17 cellular contexts compared by ENCODE assay signal in genomic region chr14:38042356-38042755, GRCh38.
DNase-seq lines count a peak whose midpoint lies in the region; ATAC-seq, FAIRE-seq and TF ChIP-seq lines count a peak whose summit lies in the region.
"Had no signal": no experiment of that assay in that cellular context is flagged by ENCODE, and none has a peak within 500 bp of the region (broad histone marks: within the 10 kb centered on the region; RNA-seq: fewer than 3 reads in every experiment).

No MANE protein-coding gene starts in this region.

- POLR2A ChIA-PET in MCF 10A (lab: Yijun Ruan, JAX) = interaction anchor here (0.7 to 0.8 kb wide), 2 partner anchors 71 to 74 kb away, joined by 3 to 8 read pairs; no protein-coding TSS in a partner anchor

- TF ChIP-seq POLR2A in breast epithelium (IDR thresholded peaks at IDR 0.05) = no peak

- H3K4me3 ChIP-seq in breast epithelium = no peak overlapping the region
- no peak overlapping the region for H3K4me3 ChIP-seq in astrocyte (ENCODE audit: insufficient read depth, low read depth, low read length)
- H3K4me3 ChIP-seq: dorsolateral prefrontal cortex, tibial artery had no signal

- no peak overlapping the region for H2AFZ ChIP-seq in astrocyte (ENCODE audit: low read depth, low read length)

- no peak overlapping the region for H3K27ac Mint-ChIP-seq in MCF 10A (ENCODE audit: low read depth, unreplicated experiment)
- H3K27ac Mint-ChIP-seq in astrocyte (ENCODE audit: unreplicated experiment) = peak overlapping the region; percentile 8
- H3K27ac Mint-ChIP-seq: activated naive CD4-positive, alpha-beta T cell treated with anti-CD3 and anti-CD28 coated beads for 36 hours had no signal

- no peak for TF ChIP-seq CTCF in MCF 10A (IDR thresholded peaks at IDR 0.05; ENCODE audit: unreplicated experiment)
- no peak for TF ChIP-seq CTCF in breast epithelium (IDR thresholded peaks at IDR 0.05)
- no peak for TF ChIP-seq CTCF in astrocyte (IDR thresholded peaks at IDR 0.05; ENCODE audit: insufficient read depth, low read depth, low read length)

- peak; percentile 37 for DNase-seq in MCF 10A (ENCODE audit: unreplicated experiment)
- no peak for DNase-seq in breast epithelium (ENCODE audit: low spot score in 2 of 2)
- DNase-seq in astrocyte (ENCODE audit: low read depth) = peak; percentile 47
- peak; percentile 93 for DNase-seq in islet precursor cell
- DNase-seq in T-helper 9 cell = no peak
- DNase-seq in putamen (ENCODE audit: low spot score) = no peak
- DNase-seq: activated CD4-positive, alpha-beta T cell treated with anti-CD3 and anti-CD28 coated beads for 48 hours; activated naive CD4-positive, alpha-beta T cell treated with anti-CD3 and anti-CD28 coated beads for 36 hours; dorsolateral prefrontal cortex; NCI-H510A; occipital lobe; SIG-M5; tibial artery had no signal

- H3K27me3 ChIP-seq in breast epithelium (no peaks in the 10 kb centered on the region), astrocyte (ENCODE audit: insufficient read depth, low read length) (no peaks in the 10 kb centered on the region)
- H3K27me3 ChIP-seq: dorsolateral prefrontal cortex, tibial artery had no signal

- H3K27me3 Mint-ChIP-seq in MCF 10A (ENCODE audit: insufficient read depth, unreplicated experiment) = no peaks in the 10 kb centered on the region
- no peaks in the 10 kb centered on the region for H3K27me3 Mint-ChIP-seq in astrocyte (ENCODE audit: low read depth, unreplicated experiment)

- peak; percentile 84 for FAIRE-seq in astrocyte (lab: Jason Lieb, UNC)
- FAIRE-seq: G401.6 had no signal

- H3K9me3 ChIP-seq in breast epithelium (no peaks in the 10 kb centered on the region), astrocyte (ENCODE audit: insufficient read depth, low read depth, low read length) (no peaks in the 10 kb centered on the region)
- H3K9me3 ChIP-seq: tibial artery had no signal

- intact Hi-C loops in MCF 10A (cut with micrococcal nuclease) = no loop called here
- intact Hi-C loops in breast epithelium (cut with DNase I; ENCODE audit: low total_unique reads) = no loop called here

- H3K36me3 ChIP-seq in breast epithelium (no peaks in the 10 kb centered on the region), astrocyte (ENCODE audit: insufficient read depth, low read length) (no peaks in the 10 kb centered on the region)
- H3K36me3 ChIP-seq: tibial artery had no signal

- no peaks in the 10 kb centered on the region for H3K9me3 Mint-ChIP-seq in MCF 10A (ENCODE audit: unreplicated experiment)
- H3K9me3 Mint-ChIP-seq in astrocyte (ENCODE audit: unreplicated experiment) = no peaks in the 10 kb centered on the region
- H3K9me3 Mint-ChIP-seq: activated naive CD4-positive, alpha-beta T cell treated with anti-CD3 and anti-CD28 coated beads for 36 hours had no signal

- H3K36me3 Mint-ChIP-seq in MCF 10A (ENCODE audit: insufficient read depth, unreplicated experiment) (no peaks in the 10 kb centered on the region), astrocyte (ENCODE audit: low read depth, unreplicated experiment) (no peaks in the 10 kb centered on the region)

- ATAC-seq in HG03469 (IDR thresholded peaks at IDR 0.05; ENCODE audit: unreplicated experiment) = no peak
- no peak for ATAC-seq in GM19463 (IDR thresholded peaks at IDR 0.05; ENCODE audit: unreplicated experiment)

- H3K4me3 Mint-ChIP-seq in MCF 10A (ENCODE audit: unreplicated experiment) (no peak overlapping the region), astrocyte (ENCODE audit: unreplicated experiment) (no peak overlapping the region)
- H3K4me3 Mint-ChIP-seq: activated naive CD4-positive, alpha-beta T cell treated with anti-CD3 and anti-CD28 coated beads for 36 hours had no signal

- CTCF ChIA-PET in MCF 10A (lab: Yijun Ruan, JAX) = interaction anchor here (0.7 kb wide), 1 partner anchor 97 kb away, joined by 3 read pairs; no protein-coding TSS in a partner anchor

- no TSS peak for BruUV-seq in MCF 10A (replicated peaks; lab: Mats Ljungman, UMichigan)

- H3K4me1 ChIP-seq in breast epithelium (no peaks in the 10 kb centered on the region), astrocyte (ENCODE audit: insufficient read depth, low read length) (peaks cover 3% of the 10 kb centered on the region)

- H4K20me1 ChIP-seq in astrocyte (ENCODE audit: insufficient read depth, low read length) = no peaks in the 10 kb centered on the region

- no peaks in the 10 kb centered on the region for H3K79me2 ChIP-seq in astrocyte (ENCODE audit: insufficient read depth, low read length)

- no peak overlapping the region for H3K27ac ChIP-seq in breast epithelium
- H3K27ac ChIP-seq in astrocyte (ENCODE audit: low read depth, low read length) = no peak overlapping the region
- H3K27ac ChIP-seq: 22Rv1, dorsolateral prefrontal cortex, tibial artery had no signal

- peaks cover 5% of the 10 kb centered on the region for H3K4me1 Mint-ChIP-seq in MCF 10A (ENCODE audit: insufficient read depth, unreplicated experiment)
- peaks cover 6% of the 10 kb centered on the region for H3K4me1 Mint-ChIP-seq in astrocyte (ENCODE audit: low read depth, unreplicated experiment)

- H3K9ac ChIP-seq in astrocyte (ENCODE audit: low read length) = no peak overlapping the region

- peak overlapping the region; percentile 24 for H3K4me2 ChIP-seq in astrocyte (ENCODE audit: low read length)

Comparison
In these comparisons a context has a peak if more than half of its experiments do, and no peak if none do; other contexts are left out.
1. DNase-seq: peak in MCF 10A (single experiment), astrocyte (single experiment) and islet precursor cell (single experiment); none in breast epithelium (0 of 2), T-helper 9 cell (single experiment) and putamen (single experiment).